ENCODE assay signal across 13 cellular contexts in the genomic region with DNA sequence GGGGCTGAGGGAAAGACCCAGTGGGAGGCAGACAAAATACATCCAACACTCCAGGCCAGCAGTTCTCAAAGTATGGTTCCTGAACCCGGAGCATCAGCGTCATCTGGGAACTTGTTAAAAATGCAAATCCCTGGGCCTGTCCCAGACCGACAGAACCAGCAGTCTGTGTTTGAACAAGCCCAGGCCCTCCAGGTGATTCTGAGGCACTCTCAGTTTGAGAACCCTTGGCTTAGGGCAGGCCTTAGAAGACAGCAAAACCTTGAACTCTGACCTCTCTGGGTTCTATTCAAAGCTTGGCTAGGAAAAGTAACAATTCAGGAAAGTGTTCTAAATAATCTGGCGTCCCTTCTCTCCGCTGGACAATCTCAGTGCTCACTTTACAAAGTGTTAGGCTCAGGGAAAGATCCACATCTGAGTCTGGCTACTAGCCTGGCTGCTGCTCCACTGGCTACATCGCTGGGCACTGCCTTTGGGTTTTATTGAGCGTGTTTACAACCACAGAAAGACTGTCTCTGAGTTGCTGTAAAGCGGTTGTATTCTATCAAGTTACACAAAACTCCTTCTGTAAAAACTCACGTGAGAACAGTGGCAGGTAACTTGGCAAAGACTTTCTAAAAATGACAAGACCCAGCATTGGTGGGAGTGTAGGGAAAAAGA.
DNase-seq lines count a peak whose midpoint lies in the region; ATAC-seq and TF ChIP-seq lines count a peak whose summit lies in the region.
"Had no signal": no experiment of that assay in that cellular context is flagged by ENCODE, and none has a peak within 500 bp of the region (broad histone marks: within the 10 kb centered on the region; RNA-seq: fewer than 3 reads in every experiment).

No MANE protein-coding gene starts in this region.

- H3K4me2 ChIP-seq in OCI-LY1 (ENCODE audit: low read length) = peak overlapping the region; percentile 49; the same call in 1 of the 2 replicates

- H3K4me1 ChIP-seq in OCI-LY1 (ENCODE audit: insufficient read depth, low read length, severe bottlenecking) = peaks cover 52% of the 10 kb centered on the region

- no peaks in the 10 kb centered on the region for H3K9me3 ChIP-seq in OCI-LY1 (ENCODE audit: low read length)
- H3K9me3 ChIP-seq: testis had no signal

- peak overlapping the region; percentile 33; the same call in 1 of the 2 replicates for H3K9ac ChIP-seq in OCI-LY1 (ENCODE audit: low read length)

- peaks cover 86% of the 10 kb centered on the region for H3K4me1 Mint-ChIP-seq in activated T-cell treated with anti-CD3 and anti-CD28 coated beads, Interleukin-2, amount 50 U/mL, for 24 hours (ENCODE audit: low read depth)

- H3K36me3 ChIP-seq in OCI-LY1 (ENCODE audit: insufficient read depth, low read length) = no peaks in the 10 kb centered on the region

- no peaks in the 10 kb centered on the region for H3K9me2 ChIP-seq in OCI-LY1 (ENCODE audit: low read depth, low read length)

- peak overlapping the region; percentile 92 for H3K27ac ChIP-seq in OCI-LY1 (ENCODE audit: low read depth, low read length, poor library complexity, severe bottlenecking)
- H3K27ac ChIP-seq: testis had no signal

- intact Hi-C loops in posterior vena cava (cut with DNase I) = no loop called here

- TF ChIP-seq CTCF in OCI-LY1 (IDR thresholded peaks at IDR 0.05; ENCODE audit: low read length) = no peak

- no peak overlapping the region for H2AFZ ChIP-seq in OCI-LY1 (ENCODE audit: low read length)

- no peaks in the 10 kb centered on the region for H4K20me1 ChIP-seq in OCI-LY1 (ENCODE audit: insufficient read depth, low read length)

- peak overlapping the region; percentile 18 for H3K4me3 Mint-ChIP-seq in activated T-cell treated with anti-CD3 and anti-CD28 coated beads, Interleukin-2, amount 50 U/mL, for 24 hours

- peaks cover 3% of the 10 kb centered on the region for H3K9me3 Mint-ChIP-seq in activated T-cell treated with anti-CD3 and anti-CD28 coated beads, Interleukin-2, amount 50 U/mL, for 24 hours

- H3K27me3 ChIP-seq in OCI-LY1 (ENCODE audit: insufficient read depth, low read length) = no peaks in the 10 kb centered on the region
- H3K27me3 ChIP-seq: testis had no signal

- peaks cover 2% of the 10 kb centered on the region for H3K36me3 Mint-ChIP-seq in activated T-cell treated with anti-CD3 and anti-CD28 coated beads, Interleukin-2, amount 50 U/mL, for 24 hours (ENCODE audit: low read depth)

- H3F3A ChIP-seq in OCI-LY1 (ENCODE audit: insufficient read depth, low read length) = no peaks in the 10 kb centered on the region

- H3K4me3 ChIP-seq in OCI-LY1 (ENCODE audit: low read depth, low read length, poor library complexity, severe bottlenecking) = no peak overlapping the region
- H3K4me3 ChIP-seq: testis had no signal

- H3K27ac Mint-ChIP-seq in activated T-cell treated with anti-CD3 and anti-CD28 coated beads, Interleukin-2, amount 50 U/mL, for 24 hours = peak overlapping the region; percentile 93

- ATAC-seq in GM21825 (IDR thresholded peaks at IDR 0.05; ENCODE audit: unreplicated experiment) = peak; percentile 22

- H3K79me2 ChIP-seq in OCI-LY1 (ENCODE audit: insufficient read depth, low read length) = no peaks in the 10 kb centered on the region

- H3K27me3 Mint-ChIP-seq in activated T-cell treated with anti-CD3 and anti-CD28 coated beads, Interleukin-2, amount 50 U/mL, for 24 hours = no peaks in the 10 kb centered on the region

- peak; percentile 39 for DNase-seq in activated T-cell treated with anti-CD3 and anti-CD28 coated beads, Interleukin-2, amount 50 U/mL, for 24 hours
- no peak for DNase-seq in activated T-cell treated with anti-CD3 and anti-CD28 coated beads, Interleukin-2, amount 50 U/mL, for 1 hour
- DNase-seq in posterior vena cava (ENCODE audit: low spot score) = peak; percentile 58
- DNase-seq in ecto neural progenitor cell (ENCODE audit: low spot score) = no peak
- DNase-seq in Kasumi-1 (lab: John Stamatoyannopoulos, UW) = no peak
- DNase-seq in SKM-1 (lab: John Stamatoyannopoulos, UW; ENCODE audit: unreplicated experiment) = no peak
- DNase-seq: cerebellar nuclear complex; foreskin melanocyte; left cardiac atrium; stimulated activated CD4-positive, alpha-beta T cell treated with anti-CD3 and anti-CD28 coated beads, Interleukin-4, amount 100 ng/mL, for 1 hour; testis had no signal

Comparison
In these comparisons a context has a peak if more than half of its experiments do, and no peak if none do; other contexts are left out.
1. DNase-seq: peak in activated T-cell treated with anti-CD3 and anti-CD28 coated beads, Interleukin-2, amount 50 U/mL, for 24 hours (single experiment) and posterior vena cava (single experiment); none in activated T-cell treated with anti-CD3 and anti-CD28 coated beads, Interleukin-2, amount 50 U/mL, for 1 hour (single experiment), ecto neural progenitor cell (single experiment), Kasumi-1 (0 of 2) and SKM-1 (single experiment).